In the genomic region with DNA sequence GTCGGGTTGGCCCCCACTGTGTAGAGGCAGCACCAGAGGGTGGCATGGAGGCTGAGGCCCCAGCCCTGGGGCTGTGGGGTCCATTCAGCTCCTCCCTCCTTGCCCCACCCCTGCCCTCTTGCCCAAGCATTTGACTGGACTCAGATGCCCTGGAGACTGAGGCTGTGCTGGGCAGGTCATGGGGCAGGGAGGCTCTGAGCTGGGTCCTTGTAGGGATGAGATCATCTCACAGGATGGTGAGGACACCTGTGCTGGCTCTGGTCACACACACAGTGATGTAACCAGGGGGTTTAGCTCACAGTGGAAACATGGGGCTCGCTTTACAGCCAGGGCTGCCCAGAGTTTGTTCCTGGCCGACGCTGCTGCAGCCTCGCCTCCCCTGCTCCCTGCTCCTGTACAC, we compare ENCODE assay signal across 17 cellular contexts. TPM values are rescaled to one million over a fixed set of nuclear protein-coding genes. Genes with fewer than 3 reads are reported as not detected.
"Had no signal": no experiment of that assay in that cellular context is flagged by ENCODE, and none has a peak within 500 bp of the region (broad histone marks: within the 10 kb centered on the region; RNA-seq: fewer than 3 reads in every experiment).

No MANE protein-coding gene starts in this region.

- DNase-seq: activated B cell treated with CpG ODN at 0.5 μM for 24 hours; activated CD4-positive, alpha-beta T cell treated with anti-CD3 and anti-CD28 coated beads, Interleukin-2, amount 10 ng/mL, durations not matched to agents 24 days and 14 days; activated CD8-positive, alpha-beta memory T cell treated with anti-CD3 and anti-CD28 coated beads for 24 hours; activated naive CD4-positive, alpha-beta T cell treated with anti-CD3 and anti-CD28 coated beads, Interleukin-2, amount 50 U/mL, for 16 hours; adrenal gland; effector memory CD8-positive, alpha-beta T cell; hypothalamus; pancreas; upper lobe of right lung had no signal

- H3K4me3 Mint-ChIP-seq: activated B cell treated with CpG ODN at 0.5 μM for 24 hours; activated CD4-positive, alpha-beta T cell treated with anti-CD3 and anti-CD28 coated beads, Interleukin-2, amount 10 ng/mL, durations not matched to agents 24 days and 14 days; effector memory CD8-positive, alpha-beta T cell; nephron; stimulated activated memory B cell treated with anti-CD40 and anti-IgM and Interleukin-4, amounts not matched to agents 10 μg/mL and 1 μg/mL and 100 μg/mL, for 72 hours; T-helper 1 cell treated with Interleukin-12 subunit alpha and Interleukin-12 subunit beta and Interleukin-4 antibody, amounts not matched to agents 30 μg/mL and 1 μg/mL, for 36 hours had no signal

- H3K4me2 ChIP-seq: smooth muscle cell had no signal

- FAIRE-seq: pancreas had no signal

- H3K36me3 Mint-ChIP-seq: stimulated activated memory B cell treated with anti-CD40 and anti-IgM and Interleukin-4, amounts not matched to agents 10 μg/mL and 1 μg/mL and 100 μg/mL, for 72 hours had no signal

- H3K27ac ChIP-seq: adrenal gland, epithelial cell of prostate, pancreas, upper lobe of right lung had no signal

- H3K9me3 ChIP-seq: adrenal gland, pancreas, upper lobe of right lung had no signal

- ATAC-seq: effector memory CD8-positive, alpha-beta T cell; SK-N-SH treated with all-trans-retinoic acid at 6 μM for 48 hours; stimulated activated memory B cell treated with anti-CD40 and anti-IgM and Interleukin-4, amounts not matched to agents 10 μg/mL and 1 μg/mL and 100 μg/mL, for 72 hours; upper lobe of right lung had no signal

- H3K27ac Mint-ChIP-seq: activated B cell treated with CpG ODN at 0.5 μM for 24 hours; activated CD4-positive, alpha-beta T cell treated with anti-CD3 and anti-CD28 coated beads, Interleukin-2, amount 10 ng/mL, durations not matched to agents 24 days and 14 days; effector memory CD8-positive, alpha-beta T cell; stimulated activated memory B cell treated with anti-CD40 and anti-IgM and Interleukin-4, amounts not matched to agents 10 μg/mL and 1 μg/mL and 100 μg/mL, for 72 hours; T-helper 1 cell treated with Interleukin-12 subunit alpha and Interleukin-12 subunit beta and Interleukin-4 antibody, amounts not matched to agents 30 μg/mL and 1 μg/mL, for 36 hours had no signal

- H3K9me3 Mint-ChIP-seq: activated B cell treated with CpG ODN at 0.5 μM for 24 hours; activated CD4-positive, alpha-beta T cell treated with anti-CD3 and anti-CD28 coated beads, Interleukin-2, amount 10 ng/mL, durations not matched to agents 24 days and 14 days; effector memory CD8-positive, alpha-beta T cell; nephron; stimulated activated memory B cell treated with anti-CD40 and anti-IgM and Interleukin-4, amounts not matched to agents 10 μg/mL and 1 μg/mL and 100 μg/mL, for 72 hours; T-helper 1 cell treated with Interleukin-12 subunit alpha and Interleukin-12 subunit beta and Interleukin-4 antibody, amounts not matched to agents 30 μg/mL and 1 μg/mL, for 36 hours had no signal

- H3K27me3 ChIP-seq: adrenal gland, pancreas, upper lobe of right lung had no signal

- H3K4me1 Mint-ChIP-seq: activated B cell treated with CpG ODN at 0.5 μM for 24 hours; activated CD4-positive, alpha-beta T cell treated with anti-CD3 and anti-CD28 coated beads, Interleukin-2, amount 10 ng/mL, durations not matched to agents 24 days and 14 days; stimulated activated memory B cell treated with anti-CD40 and anti-IgM and Interleukin-4, amounts not matched to agents 10 μg/mL and 1 μg/mL and 100 μg/mL, for 72 hours had no signal

- H3K36me3 ChIP-seq: pancreas, upper lobe of right lung had no signal

- H3K4me3 ChIP-seq: adrenal gland, lung, pancreas, smooth muscle cell, upper lobe of right lung had no signal

RNA-seq across cellular contexts. Expression of gene SLC28A1, which starts 49.5 kb away (rescaled TPM):
- total RNA-seq: activated B cell treated with CpG ODN at 0.5 μM for 24 hours; activated CD4-positive, alpha-beta T cell treated with anti-CD3 and anti-CD28 coated beads, Interleukin-2, amount 10 ng/mL, durations not matched to agents 24 days and 14 days; smooth muscle cell; temporal lobe; upper lobe of right lung had no signal
- polyA plus RNA-seq: lung had no signal
